In the genomic region with DNA sequence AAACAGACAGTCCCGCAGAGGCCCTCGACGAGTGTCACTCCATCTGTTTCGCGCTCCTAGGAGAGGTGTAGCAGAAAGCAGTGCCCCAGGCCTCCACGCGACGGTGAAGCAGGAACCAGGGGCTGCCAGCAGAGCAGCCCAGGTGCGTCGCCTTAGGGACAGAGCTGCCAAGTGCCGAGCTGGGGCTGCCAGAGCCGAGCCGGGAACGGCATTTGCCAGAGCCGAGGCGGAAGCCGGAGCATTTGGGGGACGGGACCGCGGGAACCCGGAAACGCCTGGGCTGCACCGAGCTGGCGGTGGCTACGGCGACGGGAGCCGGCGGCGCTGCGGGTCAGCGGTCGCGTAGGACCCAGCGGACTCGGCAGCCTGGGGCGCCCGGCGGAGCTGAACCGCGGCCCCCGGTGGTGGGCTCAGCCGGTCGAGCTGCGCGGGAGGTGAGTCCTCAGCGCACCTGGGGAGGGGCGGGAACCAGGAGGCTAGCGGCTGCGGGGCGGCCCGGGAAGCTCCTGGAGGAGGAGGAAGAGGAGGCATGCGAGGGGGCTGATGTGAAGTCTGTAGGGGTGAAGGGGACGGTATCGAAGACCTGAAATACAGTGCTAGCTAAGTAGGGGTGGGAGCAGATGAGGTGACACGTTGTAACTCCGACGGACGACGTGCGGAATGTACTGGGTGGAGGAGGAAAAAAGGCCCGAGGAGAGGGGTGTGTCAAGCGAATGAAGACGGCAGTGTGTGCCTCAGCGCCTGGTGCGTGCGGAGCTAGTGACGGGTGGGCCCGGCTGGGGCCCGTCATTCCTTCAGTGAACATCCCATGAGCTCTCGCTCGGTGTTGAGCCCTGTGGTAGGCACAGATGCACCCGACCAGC, we compare ENCODE assay signal across 1 cellular context.
TF ChIP-seq lines count a peak whose summit lies in the region.

TSS of gene SLC35A3 (plus strand) at position 268 of the 863 bp plus-strand sequence. CDS start 23,559 bp downstream, outside the sequence.

TF ChIP-seq in K562, 482 proteins besides CTCF, POLR2A, EP300 and RAD21 (continued from another document and continues in another):
- TF ChIP-seq, protein P1, sequence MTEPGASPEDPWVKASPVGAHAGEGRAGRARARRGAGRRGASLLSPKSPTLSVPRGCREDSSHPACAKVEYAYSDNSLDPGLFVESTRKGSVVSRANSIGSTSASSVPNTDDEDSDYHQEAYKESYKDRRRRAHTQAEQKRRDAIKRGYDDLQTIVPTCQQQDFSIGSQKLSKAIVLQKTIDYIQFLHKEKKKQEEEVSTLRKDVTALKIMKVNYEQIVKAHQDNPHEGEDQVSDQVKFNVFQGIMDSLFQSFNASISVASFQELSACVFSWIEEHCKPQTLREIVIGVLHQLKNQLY (CRISPR knock-in tag; conservative IDR thresholded peaks at IDR 0.05): no peak
- TF ChIP-seq KLF13 (tag; IDR thresholded peaks at IDR 0.05; ENCODE audit: borderline replicate concordance, low read depth) (peak; percentile 64), ZNF165 (CRISPR knock-in tag; IDR thresholded peaks at IDR 0.05; ENCODE audit: borderline replicate concordance) (no peak), PTTG1 (tag; IDR thresholded peaks at IDR 0.05; ENCODE audit: low read depth) (no peak), MCM3 (IDR thresholded peaks at IDR 0.05) (no peak), ZFP30 (CRISPR knock-in tag; IDR thresholded peaks at IDR 0.05; ENCODE audit: borderline replicate concordance) (no peak), ZNF280A (IDR thresholded peaks at IDR 0.05; ENCODE audit: low read depth, partially characterized antibody) (no peak), NFE2L1 (tag; IDR thresholded peaks at IDR 0.05; ENCODE audit: borderline replicate concordance, low read depth) (no peak), ZNF217 (CRISPR knock-in tag; IDR thresholded peaks at IDR 0.05) (no peak), PKNOX1 (IDR thresholded peaks at IDR 0.05) (0 out of 2 replicates have a peak, but pooled peaks have one; percentile 5), ZNF133 (CRISPR knock-in tag; IDR thresholded peaks at IDR 0.05) (no peak), ZNF140 (CRISPR knock-in tag; IDR thresholded peaks at IDR 0.05) (no peak), HES1 (IDR thresholded peaks at IDR 0.05; ENCODE audit: low read depth) (no peak), NCOA2 (IDR thresholded peaks at IDR 0.05; ENCODE audit: partially characterized antibody in 2 of 2) (no peak), RBM34 (IDR thresholded peaks at IDR 0.05; ENCODE audit: borderline replicate concordance, insufficient read depth, low read length) (no peak), HDAC6 (IDR thresholded peaks at IDR 0.05; ENCODE audit: low read depth, low read length) (no peak), ZNF324 (CRISPR knock-in tag; IDR thresholded peaks at IDR 0.05) (no peak), CBFA2T3 (IDR thresholded peaks at IDR 0.05) (0 out of 2 replicates have a peak, but pooled peaks have one; percentile 10), HBP1 (CRISPR knock-in tag; IDR thresholded peaks at IDR 0.05) (peak; percentile 45; the same call in 1 of the 2 replicates), NCOA6 (IDR thresholded peaks at IDR 0.05) (no peak; the same call in 1 of the 2 replicates), PTRF (tag; IDR thresholded peaks at IDR 0.05) (no peak), ZBTB40 (IDR thresholded peaks at IDR 0.05) (peak; percentile 97), ZBTB40 (CRISPR knock-in tag; IDR thresholded peaks at IDR 0.05) (no peak), SMARCA4 (IDR thresholded peaks at IDR 0.05) (no peak), CHD4 (IDR thresholded peaks at IDR 0.05; ENCODE audit: insufficient read depth, insufficient replicate concordance, low read depth, low read length, poor library complexity, severe bottlenecking) (no peak), DMBX1 (CRISPR knock-in tag; IDR thresholded peaks at IDR 0.05; ENCODE audit: borderline replicate concordance) (no peak)
- TF ChIP-seq, protein P2, sequence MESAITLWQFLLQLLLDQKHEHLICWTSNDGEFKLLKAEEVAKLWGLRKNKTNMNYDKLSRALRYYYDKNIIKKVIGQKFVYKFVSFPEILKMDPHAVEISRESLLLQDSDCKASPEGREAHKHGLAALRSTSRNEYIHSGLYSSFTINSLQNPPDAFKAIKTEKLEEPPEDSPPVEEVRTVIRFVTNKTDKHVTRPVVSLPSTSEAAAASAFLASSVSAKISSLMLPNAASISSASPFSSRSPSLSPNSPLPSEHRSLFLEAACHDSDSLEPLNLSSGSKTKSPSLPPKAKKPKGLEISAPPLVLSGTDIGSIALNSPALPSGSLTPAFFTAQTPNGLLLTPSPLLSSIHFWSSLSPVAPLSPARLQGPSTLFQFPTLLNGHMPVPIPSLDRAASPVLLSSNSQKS (CRISPR knock-in tag; IDR thresholded peaks at IDR 0.05): no peak
- TF ChIP-seq, protein P3, sequence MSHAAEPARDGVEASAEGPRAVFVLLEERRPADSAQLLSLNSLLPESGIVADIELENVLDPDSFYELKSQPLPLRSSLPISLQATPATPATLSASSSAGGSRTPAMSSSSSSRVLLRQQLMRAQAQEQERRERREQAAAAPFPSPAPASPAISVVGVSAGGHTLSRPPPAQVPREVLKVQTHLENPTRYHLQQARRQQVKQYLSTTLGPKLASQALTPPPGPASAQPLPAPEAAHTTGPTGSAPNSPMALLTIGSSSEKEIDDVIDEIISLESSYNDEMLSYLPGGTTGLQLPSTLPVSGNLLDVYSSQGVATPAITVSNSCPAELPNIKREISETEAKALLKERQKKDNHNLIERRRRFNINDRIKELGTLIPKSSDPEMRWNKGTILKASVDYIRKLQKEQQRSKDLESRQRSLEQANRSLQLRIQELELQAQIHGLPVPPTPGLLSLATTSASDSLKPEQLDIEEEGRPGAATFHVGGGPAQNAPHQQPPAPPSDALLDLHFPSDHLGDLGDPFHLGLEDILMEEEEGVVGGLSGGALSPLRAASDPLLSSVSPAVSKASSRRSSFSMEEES (CRISPR knock-in tag; IDR thresholded peaks at IDR 0.05): no peak
- TF ChIP-seq, protein P4, sequence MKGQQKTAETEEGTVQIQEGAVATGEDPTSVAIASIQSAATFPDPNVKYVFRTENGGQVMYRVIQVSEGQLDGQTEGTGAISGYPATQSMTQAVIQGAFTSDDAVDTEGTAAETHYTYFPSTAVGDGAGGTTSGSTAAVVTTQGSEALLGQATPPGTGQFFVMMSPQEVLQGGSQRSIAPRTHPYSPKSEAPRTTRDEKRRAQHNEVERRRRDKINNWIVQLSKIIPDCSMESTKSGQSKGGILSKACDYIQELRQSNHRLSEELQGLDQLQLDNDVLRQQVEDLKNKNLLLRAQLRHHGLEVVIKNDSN (CRISPR knock-in tag; IDR thresholded peaks at IDR 0.05): no peak
- TF ChIP-seq, protein P5, sequence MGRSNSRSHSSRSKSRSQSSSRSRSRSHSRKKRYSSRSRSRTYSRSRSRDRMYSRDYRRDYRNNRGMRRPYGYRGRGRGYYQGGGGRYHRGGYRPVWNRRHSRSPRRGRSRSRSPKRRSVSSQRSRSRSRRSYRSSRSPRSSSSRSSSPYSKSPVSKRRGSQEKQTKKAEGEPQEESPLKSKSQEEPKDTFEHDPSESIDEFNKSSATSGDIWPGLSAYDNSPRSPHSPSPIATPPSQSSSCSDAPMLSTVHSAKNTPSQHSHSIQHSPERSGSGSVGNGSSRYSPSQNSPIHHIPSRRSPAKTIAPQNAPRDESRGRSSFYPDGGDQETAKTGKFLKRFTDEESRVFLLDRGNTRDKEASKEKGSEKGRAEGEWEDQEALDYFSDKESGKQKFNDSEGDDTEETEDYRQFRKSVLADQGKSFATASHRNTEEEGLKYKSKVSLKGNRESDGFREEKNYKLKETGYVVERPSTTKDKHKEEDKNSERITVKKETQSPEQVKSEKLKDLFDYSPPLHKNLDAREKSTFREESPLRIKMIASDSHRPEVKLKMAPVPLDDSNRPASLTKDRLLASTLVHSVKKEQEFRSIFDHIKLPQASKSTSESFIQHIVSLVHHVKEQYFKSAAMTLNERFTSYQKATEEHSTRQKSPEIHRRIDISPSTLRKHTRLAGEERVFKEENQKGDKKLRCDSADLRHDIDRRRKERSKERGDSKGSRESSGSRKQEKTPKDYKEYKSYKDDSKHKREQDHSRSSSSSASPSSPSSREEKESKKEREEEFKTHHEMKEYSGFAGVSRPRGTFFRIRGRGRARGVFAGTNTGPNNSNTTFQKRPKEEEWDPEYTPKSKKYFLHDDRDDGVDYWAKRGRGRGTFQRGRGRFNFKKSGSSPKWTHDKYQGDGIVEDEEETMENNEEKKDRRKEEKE (IDR thresholded peaks at IDR 0.05; ENCODE audit: borderline replicate concordance in 1 of 2, control insufficient read depth in 1 of 2, low read depth in 2 of 2, low read length in 1 of 2): peak in 1 of 2 experiments; percentile 90; a peak in 2 of 4 replicates
